8 cellular contexts compared by ENCODE assay signal in genomic region chr19:6278740-6279619, GRCh38. TPM values are rescaled to one million over a fixed set of nuclear protein-coding genes. Genes with fewer than 3 reads are reported as not detected.
DNase-seq lines count a peak whose midpoint lies in the region; ATAC-seq, FAIRE-seq and TF ChIP-seq lines count a peak whose summit lies in the region.
"Had no signal": no experiment of that assay in that cellular context is flagged by ENCODE, and none has a peak within 500 bp of the region (broad histone marks: within the 10 kb centered on the region; RNA-seq: fewer than 3 reads in every experiment).

No MANE protein-coding gene starts in this region.

- H3K9me1 ChIP-seq in endothelial cell of umbilical vein (replicated peaks; ENCODE audit: control insufficient read depth, extremely low read depth, insufficient read depth, low read length), result no peaks in the 10 kb centered on the region

- H3K4me3 ChIP-seq in H7 (ENCODE audit: insufficient read depth, low read depth, low read length) (peak overlapping the region; percentile 84), SJCRH30 (peak overlapping the region; percentile 80), endothelial cell of umbilical vein (replicated peaks in 1 of 3; ENCODE audit: insufficient read depth in 1 of 3, low read depth in 1 of 3, low read length in 3 of 3) (peak overlapping the region; percentile 70 to 90 (median 82))

- H2AFZ ChIP-seq in endothelial cell of umbilical vein (ENCODE audit: low read depth, low read length), result no peak overlapping the region

- BruUV-seq in endothelial cell of umbilical vein (replicated peaks; lab: Mats Ljungman, UMichigan), result no TSS peak

- H3K27me3 Mint-ChIP-seq in osteocyte (ENCODE audit: unreplicated experiment), result peaks cover 2% of the 10 kb centered on the region

- H3K36me3 ChIP-seq in H7 (replicated peaks; ENCODE audit: control insufficient read depth, insufficient read depth, low read length) (peaks cover 2% of the 10 kb centered on the region), SJCRH30 (no peaks in the 10 kb centered on the region), endothelial cell of umbilical vein (ENCODE audit: control insufficient read depth in 2 of 2, extremely low read depth in 1 of 2, insufficient read depth in 2 of 2, low read length in 2 of 2) (no peaks in the 10 kb centered on the region)

- H3K4me1 ChIP-seq in SJCRH30 (peaks cover 2% of the 10 kb centered on the region; the same call in 1 of the 2 replicates), endothelial cell of umbilical vein (ENCODE audit: control insufficient read depth, extremely low read depth, insufficient read depth, low read length) (peaks cover 49% of the 10 kb centered on the region)

- H3K9me3 ChIP-seq in SJCRH30 (replicated peaks) (no peaks in the 10 kb centered on the region; the same call in 1 of the 2 replicates), endothelial cell of umbilical vein (replicated peaks; ENCODE audit: control insufficient read depth, insufficient read depth, low read length) (no peaks in the 10 kb centered on the region)

- H3K4me2 ChIP-seq in endothelial cell of umbilical vein (ENCODE audit: insufficient read depth, low read length), result peak overlapping the region; percentile 71

- POLR2A ChIA-PET in endothelial cell of umbilical vein (lab: Charles Lee), result interaction anchor here (1.3 kb wide), 1 partner anchor 13 kb away, joined by 3 read pairs; no protein-coding TSS in a partner anchor

- dilution Hi-C loops in endothelial cell of umbilical vein (cut with MboI; ENCODE audit: extremely low pct_ligation_motif_present, low sequenced_read_pairs), result loop anchor here (10.0 kb wide), 1 partner anchor 54 kb away; no protein-coding TSS in a partner anchor

- TF ChIP-seq CTCF in endothelial cell of umbilical vein (IDR thresholded peaks at IDR 0.05; ENCODE audit: extremely low read depth in 1 of 2, insufficient read depth in 1 of 2, low read depth in 1 of 2, low read length in 2 of 2) (no peak), osteocyte (IDR thresholded peaks at IDR 0.05) (no peak)

- no peaks in the 10 kb centered on the region for H3K36me3 Mint-ChIP-seq in osteocyte (ENCODE audit: unreplicated experiment)

- DNase-seq in H7 (no peak), SJCRH30 (peak in 1 of 2 experiments; percentile 23), endothelial cell of umbilical vein (ENCODE audit: low read depth, low spot score) (no peak), osteocyte (ENCODE audit: extremely low spot score, unreplicated experiment) (no peak), medulla oblongata (ENCODE audit: extremely low spot score) (no peak), SHP77 (lab: John Stamatoyannopoulos, UW) (no peak)

- H3K9ac ChIP-seq in endothelial cell of umbilical vein (replicated peaks; ENCODE audit: extremely low read depth, insufficient read depth, low read length), result peak overlapping the region; percentile 91

- H3K79me2 ChIP-seq in endothelial cell of umbilical vein (ENCODE audit: control insufficient read depth, insufficient read depth, low read length), result peaks cover 50% of the 10 kb centered on the region

- no peaks in the 10 kb centered on the region for H3K9me3 Mint-ChIP-seq in osteocyte (ENCODE audit: unreplicated experiment)

- H3K4me1 Mint-ChIP-seq in osteocyte (ENCODE audit: unreplicated experiment), result peaks cover 44% of the 10 kb centered on the region

- peak overlapping the region; percentile 93 for H3K27ac Mint-ChIP-seq in osteocyte (ENCODE audit: unreplicated experiment)

- H3K4me3 Mint-ChIP-seq in osteocyte (ENCODE audit: unreplicated experiment), result peak overlapping the region; percentile 95

- no peaks in the 10 kb centered on the region for H3K27me3 ChIP-seq in H7 (ENCODE audit: control insufficient read depth, insufficient read depth, low read length)
- no peaks in the 10 kb centered on the region for H3K27me3 ChIP-seq in SJCRH30
- H3K27me3 ChIP-seq in endothelial cell of umbilical vein (ENCODE audit: control insufficient read depth in 2 of 2, insufficient read depth in 2 of 2, low read length in 2 of 2), result no peaks in the 10 kb centered on the region

- no peak for ATAC-seq in HG02870 (IDR thresholded peaks at IDR 0.05; ENCODE audit: unreplicated experiment)

- intact Hi-C loops in endothelial cell of umbilical vein (cut with micrococcal nuclease), result no loop called here

- H3K27ac ChIP-seq in SJCRH30 (peak overlapping the region; percentile 22; the same call in 1 of the 2 replicates), endothelial cell of umbilical vein (ENCODE audit: insufficient read depth, low read depth, low read length) (peak overlapping the region; percentile 73)

- no peaks in the 10 kb centered on the region for H4K20me1 ChIP-seq in endothelial cell of umbilical vein (replicated peaks; ENCODE audit: control insufficient read depth, extremely low read depth, insufficient read depth, low read length)

- TF ChIP-seq POLR2A in endothelial cell of umbilical vein (IDR thresholded peaks at IDR 0.05; ENCODE audit: low read depth, low read length), result no peak

- CTCF ChIA-PET in endothelial cell of umbilical vein (lab: Charles Lee), result interaction anchor here (1.2 to 1.4 kb wide), 3 partner anchors 36 to 60 kb away, joined by 3 to 12 read pairs (median 4); no protein-coding TSS in a partner anchor

- peak; percentile 72 for FAIRE-seq in endothelial cell of umbilical vein (lab: Jason Lieb, UNC)

TF ChIP-seq in endothelial cell of umbilical vein, 7 proteins besides CTCF, POLR2A, EP300 and RAD21:
- TF ChIP-seq POLR2AphosphoS5 (IDR thresholded peaks at IDR 0.05; ENCODE audit: insufficient read depth, low read depth, low read length) (no peak), GATA2 (IDR thresholded peaks at IDR 0.05; ENCODE audit: insufficient read depth, insufficient read length, low read depth, low read length) (no peak), EZH2 (IDR thresholded peaks at IDR 0.05; ENCODE audit: borderline replicate concordance, low read depth, low read length, severe bottlenecking) (no peak), MYC (IDR thresholded peaks at IDR 0.05; ENCODE audit: low read depth, low read length) (no peak), FOS (IDR thresholded peaks at IDR 0.05; ENCODE audit: borderline replicate concordance, insufficient read depth, low read length) (no peak), JUN (IDR thresholded peaks at IDR 0.05; ENCODE audit: borderline replicate concordance, insufficient read depth, insufficient read length, low read depth) (no peak)
- TF ChIP-seq, protein P1, sequence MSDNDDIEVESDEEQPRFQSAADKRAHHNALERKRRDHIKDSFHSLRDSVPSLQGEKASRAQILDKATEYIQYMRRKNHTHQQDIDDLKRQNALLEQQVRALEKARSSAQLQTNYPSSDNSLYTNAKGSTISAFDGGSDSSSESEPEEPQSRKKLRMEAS (IDR thresholded peaks at IDR 0.05; ENCODE audit: insufficient read depth, insufficient read length), result no peak

RNA-seq across cellular contexts. Expression of gene MLLT1, which starts 0.8 kb away (rescaled TPM):
- 16.1 and 17.3 TPM in 2 replicates for total RNA-seq in H7 (2014; rRNA removed; shearing (Covaris generic))
- total RNA-seq in SJCRH30 (2014; rRNA removed; shearing (Covaris generic)), result 23.3 and 23.8 TPM in 2 replicates
- total RNA-seq in endothelial cell of umbilical vein (79.2 and 84.8 TPM in 2 replicates), osteocyte (65.8 and 68.8 TPM in 2 replicates)
- polyA plus RNA-seq in endothelial cell of umbilical vein, result 43.9 and 52.9 TPM in 2 replicates
- polyA plus RNA-seq in endothelial cell of umbilical vein (2011; cell fraction: cytosol; rRNA removed), result 32.5 and 45.8 TPM in 2 replicates
- polyA plus RNA-seq in endothelial cell of umbilical vein (2011; cell fraction: nucleus; rRNA removed), result 62.0 and 69.5 TPM in 2 replicates
- polyA plus RNA-seq in endothelial cell of umbilical vein (2012), result 37.9 and 50.9 TPM in 2 replicates
- polyA minus RNA-seq in endothelial cell of umbilical vein, result 34.3 and 51.6 TPM in 2 replicates
- 63.8 TPM for polyA minus RNA-seq in endothelial cell of umbilical vein (2011; cell fraction: cytosol; rRNA and poly(A)+ RNA removed)
- 17.7 and 33.5 TPM in 2 replicates for polyA minus RNA-seq in endothelial cell of umbilical vein (2011; cell fraction: nucleus; rRNA and poly(A)+ RNA removed)

RNA-seq across cellular contexts. Expression of gene ACER1, which starts 54.4 kb away (rescaled TPM):
- total RNA-seq in H7 (2014; rRNA removed; shearing (Covaris generic)), result not detected in 2 replicates
- not detected in 2 replicates for total RNA-seq in SJCRH30 (2014; rRNA removed; shearing (Covaris generic))
- total RNA-seq in endothelial cell of umbilical vein (not detected in 2 replicates), osteocyte (not detected in 2 replicates)
- 0.04 TPM in 1 of 2 replicates, not detected in the other for polyA plus RNA-seq in endothelial cell of umbilical vein
- 0.05 TPM in 1 of 2 replicates, not detected in the other for polyA plus RNA-seq in endothelial cell of umbilical vein (2011; cell fraction: cytosol; rRNA removed)
- not detected in 2 replicates for polyA plus RNA-seq in endothelial cell of umbilical vein (2011; cell fraction: nucleus; rRNA removed)
- polyA plus RNA-seq in endothelial cell of umbilical vein (2012), result not detected in 2 replicates
- 0.51 TPM in 1 of 2 replicates, not detected in the other for polyA minus RNA-seq in endothelial cell of umbilical vein
- not detected for polyA minus RNA-seq in endothelial cell of umbilical vein (2011; cell fraction: cytosol; rRNA and poly(A)+ RNA removed)
- polyA minus RNA-seq in endothelial cell of umbilical vein (2011; cell fraction: nucleus; rRNA and poly(A)+ RNA removed), result not detected in 2 replicates
- total RNA-seq: temporal lobe had no signal
